Comparison of ENCODE assay signal across 15 cellular contexts in the genomic region with DNA sequence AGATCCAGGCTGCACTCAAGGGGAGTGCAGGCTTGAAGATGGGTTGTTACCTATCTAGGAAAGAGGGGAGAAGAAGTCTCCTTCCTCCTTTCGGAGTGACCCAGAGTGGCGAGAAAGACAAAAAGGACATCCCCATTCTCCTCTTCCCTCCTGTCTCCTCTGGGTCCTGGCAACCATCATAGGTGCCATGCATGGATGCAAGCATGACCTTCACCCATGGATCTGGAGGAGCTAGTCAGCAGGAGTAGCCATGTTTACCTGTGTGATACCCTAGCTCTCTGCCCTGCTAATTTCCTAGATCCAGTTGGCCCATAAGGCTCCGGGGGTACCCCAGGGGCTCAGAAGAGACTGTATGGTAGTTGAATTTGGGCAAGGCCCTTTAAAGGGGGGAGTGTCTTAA. TPM values are rescaled to one million over a fixed set of nuclear protein-coding genes. Genes with fewer than 3 reads are reported as not detected.
DNase-seq lines count a peak whose midpoint lies in the region; ATAC-seq, FAIRE-seq and TF ChIP-seq lines count a peak whose summit lies in the region.
"Had no signal": no experiment of that assay in that cellular context is flagged by ENCODE, and none has a peak within 500 bp of the region (broad histone marks: within the 10 kb centered on the region; RNA-seq: fewer than 3 reads in every experiment).

No MANE protein-coding gene starts in this region.

- POLR2A ChIA-PET in MCF 10A (lab: Yijun Ruan, JAX): interaction anchor here (0.6 to 6.4 kb wide), 2 partner anchors 10 to 178 kb away, joined by 3 to 41 read pairs; no protein-coding TSS in a partner anchor

- FAIRE-seq in urothelium cell line (lab: Jason Lieb, UNC): peak; percentile 53

- H3K27me3 Mint-ChIP-seq in MCF 10A (ENCODE audit: insufficient read depth, unreplicated experiment): no peaks in the 10 kb centered on the region
- H3K27me3 Mint-ChIP-seq: activated naive CD4-positive, alpha-beta T cell treated with anti-CD3 and anti-CD28 coated beads, Interleukin-2, amount 10 ng/mL, durations not matched to agents 7 days and 5 days had no signal

- WGBS in mammary epithelial cell (ENCODE audit: low coverage, missing lambda C conversion rate): 88% methylated on average over 3 of the region's 3 CpGs

- H3K4me3 ChIP-seq in mammary epithelial cell (replicated peaks in 1 of 3; ENCODE audit: insufficient read depth in 1 of 3, low read depth in 2 of 3, low read length in 3 of 3): no peak overlapping the region
- no peak overlapping the region for H3K4me3 ChIP-seq in epithelial cell of esophagus (ENCODE audit: low read length)
- H3K4me3 ChIP-seq: SK-N-MC had no signal

- no peak overlapping the region for H3K9ac ChIP-seq in mammary epithelial cell (ENCODE audit: insufficient read depth, low read length)

- no peak overlapping the region for H3K4me3 Mint-ChIP-seq in MCF 10A (ENCODE audit: unreplicated experiment)
- H3K4me3 Mint-ChIP-seq: activated naive CD4-positive, alpha-beta T cell treated with anti-CD3 and anti-CD28 coated beads, Interleukin-2, amount 10 ng/mL, durations not matched to agents 7 days and 5 days; stimulated activated effector memory CD8-positive, alpha-beta T cell treated with anti-CD3 and anti-CD28 coated beads, Interleukin-12 subunit alpha, Interleukin-12 subunit beta, amount 100 ng/mL, for 72 hours had no signal

- TF ChIP-seq CTCF in mammary epithelial cell (conservative IDR thresholded peaks at IDR 0.05 in 1 of 2, IDR thresholded peaks at IDR 0.05 in 1 of 2; ENCODE audit: extremely low read depth in 1 of 2, insufficient read depth in 1 of 2, low read depth in 1 of 2, low read length in 2 of 2): no peak
- TF ChIP-seq CTCF in MCF 10A (IDR thresholded peaks at IDR 0.05; ENCODE audit: unreplicated experiment): no peak
- TF ChIP-seq CTCF in epithelial cell of esophagus (IDR thresholded peaks at IDR 0.05; ENCODE audit: insufficient read depth, low read depth, low read length, missing control alignments): no peak
- TF ChIP-seq CTCF in omental fat pad (IDR thresholded peaks at IDR 0.05): no peak

- H3K36me3 Mint-ChIP-seq in MCF 10A (ENCODE audit: insufficient read depth, unreplicated experiment): peaks cover 11% of the 10 kb centered on the region
- H3K36me3 Mint-ChIP-seq: stimulated activated effector memory CD8-positive, alpha-beta T cell treated with anti-CD3 and anti-CD28 coated beads, Interleukin-12 subunit alpha, Interleukin-12 subunit beta, amount 100 ng/mL, for 72 hours had no signal

- CTCF ChIA-PET in mammary epithelial cell (lab: Charles Lee; ENCODE audit: low non-redundant PET) (no interaction called here), MCF 10A (lab: Yijun Ruan, JAX) (interaction anchor here (1.9 kb wide), 1 partner anchor 87 kb away, joined by 8 read pairs; no protein-coding TSS in a partner anchor)

- H3K9me3 Mint-ChIP-seq in MCF 10A (ENCODE audit: unreplicated experiment): peaks cover 9% of the 10 kb centered on the region

- intact Hi-C loops in mammary epithelial cell (cut with micrococcal nuclease): no loop called here
- intact Hi-C loops in MCF 10A (cut with micrococcal nuclease): no loop called here

- H3K27me3 ChIP-seq in mammary epithelial cell (ENCODE audit: insufficient read depth, low read length): no peaks in the 10 kb centered on the region

- no peak overlapping the region for H2AFZ ChIP-seq in mammary epithelial cell (ENCODE audit: low read depth, low read length)

- ATAC-seq in omental fat pad (ENCODE audit: low FRiP score) (no peak), HG02623 (IDR thresholded peaks at IDR 0.05; ENCODE audit: unreplicated experiment) (no peak)
- ATAC-seq: left ventricle myocardium superior; stimulated activated effector memory CD8-positive, alpha-beta T cell treated with anti-CD3 and anti-CD28 coated beads, Interleukin-12 subunit alpha, Interleukin-12 subunit beta, amount 100 ng/mL, for 72 hours had no signal

- H3K4me2 ChIP-seq in mammary epithelial cell (ENCODE audit: insufficient read depth, low read depth, low read length): no peak overlapping the region

- H4K20me1 ChIP-seq in mammary epithelial cell (ENCODE audit: insufficient read depth, low read length): no peaks in the 10 kb centered on the region

- DNase-seq in mammary epithelial cell (peak; percentile 20), MCF 10A (ENCODE audit: unreplicated experiment) (no peak), RKO (ENCODE audit: low spot score) (peak; percentile 22), epithelial cell of esophagus (ENCODE audit: low read depth) (peak; percentile 52), urothelium cell line (ENCODE audit: low spot score) (no peak), T-helper 1 cell (no peak), omental fat pad (ENCODE audit: low spot score) (no peak)
- DNase-seq: activated naive CD4-positive, alpha-beta T cell treated with anti-CD3 and anti-CD28 coated beads, Interleukin-2, amount 10 ng/mL, durations not matched to agents 7 days and 5 days; C1 segment of cervical spinal cord; left ventricle myocardium superior; stimulated activated CD4-positive, alpha-beta T cell treated with anti-CD3 and anti-CD28 coated beads, Interleukin-4, amount 100 ng/mL, for 4 hours had no signal

- H3K4me1 Mint-ChIP-seq in MCF 10A (ENCODE audit: insufficient read depth, unreplicated experiment): peaks cover 2% of the 10 kb centered on the region
- H3K4me1 Mint-ChIP-seq: activated naive CD4-positive, alpha-beta T cell treated with anti-CD3 and anti-CD28 coated beads, Interleukin-2, amount 10 ng/mL, durations not matched to agents 7 days and 5 days; stimulated activated effector memory CD8-positive, alpha-beta T cell treated with anti-CD3 and anti-CD28 coated beads, Interleukin-12 subunit alpha, Interleukin-12 subunit beta, amount 100 ng/mL, for 72 hours had no signal

- dilution Hi-C loops in mammary epithelial cell (cut with HindIII; ENCODE audit: low sequenced_read_pairs): no loop called here

- H3K36me3 ChIP-seq in mammary epithelial cell (ENCODE audit: insufficient read depth, low read length): no peaks in the 10 kb centered on the region

- H3K4me1 ChIP-seq in mammary epithelial cell (ENCODE audit: insufficient read depth, low read length): peaks cover 9% of the 10 kb centered on the region

- BruUV-seq in mammary epithelial cell (replicated peaks; lab: Mats Ljungman, UMichigan) (no TSS peak), MCF 10A (replicated peaks; lab: Mats Ljungman, UMichigan) (no TSS peak)

- no peak overlapping the region for H3K27ac ChIP-seq in mammary epithelial cell (ENCODE audit: insufficient read depth, low read depth, low read length)
- H3K27ac ChIP-seq: SK-N-MC, VCaP had no signal

- in situ Hi-C loops in mammary epithelial cell (cut with MboI; ENCODE audit: low sequenced_read_pairs in 2 of 2): no loop called here

- peaks cover 37% of the 10 kb centered on the region for H3K9me3 ChIP-seq in mammary epithelial cell (replicated peaks; ENCODE audit: insufficient read depth, low read length)

- H3K79me2 ChIP-seq in mammary epithelial cell (ENCODE audit: insufficient read depth, low read length): no peaks in the 10 kb centered on the region

- H3K27ac Mint-ChIP-seq in MCF 10A (ENCODE audit: low read depth, unreplicated experiment): no peak overlapping the region
- H3K27ac Mint-ChIP-seq: activated naive CD4-positive, alpha-beta T cell treated with anti-CD3 and anti-CD28 coated beads, Interleukin-2, amount 10 ng/mL, durations not matched to agents 7 days and 5 days; stimulated activated effector memory CD8-positive, alpha-beta T cell treated with anti-CD3 and anti-CD28 coated beads, Interleukin-12 subunit alpha, Interleukin-12 subunit beta, amount 100 ng/mL, for 72 hours had no signal

RNA-seq across cellular contexts. Expression of a gene that starts 17.2 kb away (rescaled TPM):
- total RNA-seq in mammary epithelial cell (10 to 100 TPM; 15.9 to 34.0 TPM), MCF 10A (2022) (5.7 and 6.5 TPM in 2 replicates), omental fat pad (10 to 100 TPM in 3 of 4 donors, 1 to 10 TPM in 1; 3.0 to 29.5 (median 11.9) TPM)
- 11.2 TPM for polyA plus RNA-seq in mammary epithelial cell
- polyA minus RNA-seq in mammary epithelial cell: 10.3 TPM

Comparison
In these comparisons a context has a peak if more than half of its experiments do, and no peak if none do; other contexts are left out.
1. DNase-seq: peak in mammary epithelial cell (single experiment), RKO (single experiment) and epithelial cell of esophagus (single experiment); none in MCF 10A (single experiment), urothelium cell line (single experiment), T-helper 1 cell (0 of 5) and omental fat pad (single experiment).